Comparison of ENCODE assay signal across 21 cellular contexts in the genomic region with DNA sequence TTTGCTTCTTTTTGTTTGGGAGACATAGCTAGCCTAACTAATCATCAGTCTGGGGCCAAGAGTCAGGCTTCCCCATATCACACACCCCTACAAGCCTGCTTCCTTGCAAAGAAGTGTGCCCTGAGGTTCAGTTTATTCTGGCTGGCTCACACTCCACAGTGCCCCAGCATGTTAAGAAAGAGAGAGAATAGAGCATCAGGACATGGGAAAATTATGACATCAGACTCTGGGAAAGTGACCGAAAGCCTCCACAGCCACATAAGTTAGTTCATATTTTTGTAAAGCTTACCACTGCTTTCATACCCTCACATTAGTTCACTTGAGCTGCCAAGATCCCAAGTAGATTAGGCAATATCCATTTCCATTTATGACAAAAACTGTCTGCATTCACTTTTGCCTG.
DNase-seq lines count a peak whose midpoint lies in the region; ATAC-seq, FAIRE-seq and TF ChIP-seq lines count a peak whose summit lies in the region.
"Had no signal": no experiment of that assay in that cellular context is flagged by ENCODE, and none has a peak within 500 bp of the region (broad histone marks: within the 10 kb centered on the region; RNA-seq: fewer than 3 reads in every experiment).

No MANE protein-coding gene starts in this region.

- POLR2A ChIA-PET in endothelial cell of umbilical vein (lab: Charles Lee), result interaction anchor here (1.5 kb wide), 1 partner anchor 68 kb away, joined by 3 read pairs; no protein-coding TSS in a partner anchor

- no peak for ATAC-seq in GM19463 (IDR thresholded peaks at IDR 0.05; ENCODE audit: unreplicated experiment)
- ATAC-seq: natural killer cell treated with Interleukin-12 subunit alpha and Interleukin-12 subunit beta and Interleukin-15 and Interleukin-18, amount 100 ng/mL, for 72 hours; T-helper 17 cell had no signal

- peak; percentile 76 for DNase-seq in AG10803 (ENCODE audit: low read depth)
- peak; percentile 3 for DNase-seq in MG63
- DNase-seq in endothelial cell of umbilical vein (ENCODE audit: low read depth, low spot score), result peak; percentile 85
- DNase-seq in osteoblast (ENCODE audit: insufficient read length, low spot score, missing footprints), result no peak
- no peak for DNase-seq in activated CD4-positive, alpha-beta T cell treated with anti-CD3 and anti-CD28 coated beads for 1 hour
- DNase-seq in NCI-H510A (lab: John Stamatoyannopoulos, UW), result no peak
- no peak for DNase-seq in HAP-1 (ENCODE audit: low spot score in 2 of 2)
- DNase-seq: activated CD4-positive, CD25-positive, alpha-beta regulatory T cell; Calu3; dorsolateral prefrontal cortex; foreskin melanocyte; NCI-H1930; NCI-H524; SHP77; T-helper 17 cell had no signal

- dilution Hi-C loops in endothelial cell of umbilical vein (cut with MboI; ENCODE audit: extremely low pct_ligation_motif_present, low sequenced_read_pairs), result no loop called here

- CTCF ChIA-PET in endothelial cell of umbilical vein (lab: Charles Lee), result interaction anchor here (0.7 to 2.2 kb wide), 7 partner anchors 11 to 195 kb away, joined by 3 to 13 read pairs (median 3); no protein-coding TSS in a partner anchor

- intact Hi-C loops in endothelial cell of umbilical vein (cut with micrococcal nuclease), result loop anchor here (2.0 kb wide), 2 partner anchors 22 to 36 kb away; no protein-coding TSS in a partner anchor

- H4K20me1 ChIP-seq in endothelial cell of umbilical vein (replicated peaks; ENCODE audit: control insufficient read depth, extremely low read depth, insufficient read depth, low read length), result no peaks in the 10 kb centered on the region
- no peaks in the 10 kb centered on the region for H4K20me1 ChIP-seq in osteoblast (ENCODE audit: insufficient read depth, low read length)

- H3K27ac ChIP-seq in endothelial cell of umbilical vein (ENCODE audit: insufficient read depth, low read depth, low read length), result no peak overlapping the region
- no peak overlapping the region for H3K27ac ChIP-seq in osteoblast (ENCODE audit: low read depth, low read length)
- H3K27ac ChIP-seq: dorsolateral prefrontal cortex, prostate gland had no signal

- in situ Hi-C loops in HAP-1 (cut with MboI; ENCODE audit: low sequenced_read_pairs), result no loop called here

- no peaks in the 10 kb centered on the region for H3K36me3 ChIP-seq in MG63
- H3K36me3 ChIP-seq in endothelial cell of umbilical vein (ENCODE audit: control insufficient read depth in 2 of 2, extremely low read depth in 1 of 2, insufficient read depth in 2 of 2, low read length in 2 of 2), result no peaks in the 10 kb centered on the region
- no peaks in the 10 kb centered on the region for H3K36me3 ChIP-seq in osteoblast (ENCODE audit: insufficient read depth, low read length)
- no peaks in the 10 kb centered on the region for H3K36me3 ChIP-seq in HAP-1 (replicated peaks)
- H3K36me3 ChIP-seq: prostate gland had no signal

- no peak overlapping the region for H3K9ac ChIP-seq in endothelial cell of umbilical vein (replicated peaks; ENCODE audit: extremely low read depth, insufficient read depth, low read length)

- no peaks in the 10 kb centered on the region for H3K9me1 ChIP-seq in endothelial cell of umbilical vein (replicated peaks; ENCODE audit: control insufficient read depth, extremely low read depth, insufficient read depth, low read length)

- no TSS peak for BruUV-seq in endothelial cell of umbilical vein (replicated peaks; lab: Mats Ljungman, UMichigan)

- TF ChIP-seq CTCF in AG10803 (conservative IDR thresholded peaks at IDR 0.05; ENCODE audit: low read length) (no peak), endothelial cell of umbilical vein (IDR thresholded peaks at IDR 0.05; ENCODE audit: extremely low read depth in 1 of 2, insufficient read depth in 1 of 2, low read depth in 1 of 2, low read length in 2 of 2) (no peak), osteoblast (IDR thresholded peaks at IDR 0.05; ENCODE audit: extremely low read depth, low read depth, low read length) (no peak)

- H3K27me3 ChIP-seq in MG63, result no peaks in the 10 kb centered on the region; the same call in 1 of the 2 replicates
- H3K27me3 ChIP-seq in endothelial cell of umbilical vein (ENCODE audit: control insufficient read depth in 2 of 2, insufficient read depth in 2 of 2, low read length in 2 of 2), result no peaks in the 10 kb centered on the region
- H3K27me3 ChIP-seq in osteoblast (ENCODE audit: insufficient read depth, low read length), result no peaks in the 10 kb centered on the region
- H3K27me3 ChIP-seq in HAP-1 (ENCODE audit: low read depth), result 0 out of 2 replicates have a peak, but pooled peaks cover 3% of the 10 kb centered on the region

- H3K9me3 ChIP-seq in MG63 (no peaks in the 10 kb centered on the region), endothelial cell of umbilical vein (replicated peaks; ENCODE audit: control insufficient read depth, insufficient read depth, low read length) (no peaks in the 10 kb centered on the region), osteoblast (ENCODE audit: low read depth, low read length) (no peaks in the 10 kb centered on the region), HAP-1 (no peaks in the 10 kb centered on the region)
- H3K9me3 ChIP-seq: prostate gland had no signal

- no peaks in the 10 kb centered on the region for H3K79me2 ChIP-seq in endothelial cell of umbilical vein (ENCODE audit: control insufficient read depth, insufficient read depth, low read length)
- H3K79me2 ChIP-seq in osteoblast (ENCODE audit: insufficient read depth, low read length), result no peaks in the 10 kb centered on the region

- FAIRE-seq in endothelial cell of umbilical vein (lab: Jason Lieb, UNC), result peak; percentile 82
- FAIRE-seq: G401.6, urothelium cell line had no signal

- H3K4me2 ChIP-seq in endothelial cell of umbilical vein (ENCODE audit: insufficient read depth, low read length) (no peak overlapping the region), osteoblast (ENCODE audit: insufficient read depth, low read length) (peak overlapping the region; percentile 21)

- no peak overlapping the region for H3K4me3 ChIP-seq in AG10803 (ENCODE audit: low read length)
- no peak overlapping the region for H3K4me3 ChIP-seq in MG63
- H3K4me3 ChIP-seq in endothelial cell of umbilical vein (replicated peaks in 1 of 3; ENCODE audit: insufficient read depth in 1 of 3, low read depth in 1 of 3, low read length in 3 of 3), result no peak overlapping the region
- H3K4me3 ChIP-seq in osteoblast (ENCODE audit: insufficient read depth, low read length), result no peak overlapping the region
- no peak overlapping the region for H3K4me3 ChIP-seq in HAP-1
- H3K4me3 ChIP-seq: dorsolateral prefrontal cortex, lung, prostate gland had no signal

- H3K4me1 ChIP-seq in endothelial cell of umbilical vein (ENCODE audit: control insufficient read depth, extremely low read depth, insufficient read depth, low read length) (peaks cover 16% of the 10 kb centered on the region), osteoblast (ENCODE audit: insufficient read depth, low read length) (peaks cover 3% of the 10 kb centered on the region), HAP-1 (no peaks in the 10 kb centered on the region)
- H3K4me1 ChIP-seq: prostate gland had no signal

- H2AFZ ChIP-seq in endothelial cell of umbilical vein (ENCODE audit: low read depth, low read length), result no peak overlapping the region
- no peak overlapping the region for H2AFZ ChIP-seq in osteoblast (ENCODE audit: low read length)

- TF ChIP-seq POLR2A in endothelial cell of umbilical vein (IDR thresholded peaks at IDR 0.05; ENCODE audit: low read depth, low read length), result no peak

TF ChIP-seq in endothelial cell of umbilical vein, 7 proteins besides CTCF, POLR2A, EP300 and RAD21:
- TF ChIP-seq FOS (IDR thresholded peaks at IDR 0.05; ENCODE audit: borderline replicate concordance, insufficient read depth, low read length) (peak; percentile 10), MYC (IDR thresholded peaks at IDR 0.05; ENCODE audit: low read depth, low read length) (no peak), POLR2AphosphoS5 (IDR thresholded peaks at IDR 0.05; ENCODE audit: insufficient read depth, low read depth, low read length) (no peak), EZH2 (IDR thresholded peaks at IDR 0.05; ENCODE audit: borderline replicate concordance, low read depth, low read length, severe bottlenecking) (no peak), GATA2 (IDR thresholded peaks at IDR 0.05; ENCODE audit: insufficient read depth, insufficient read length, low read depth, low read length) (no peak), JUN (IDR thresholded peaks at IDR 0.05; ENCODE audit: borderline replicate concordance, insufficient read depth, insufficient read length, low read depth) (no peak)
- TF ChIP-seq, protein P1, sequence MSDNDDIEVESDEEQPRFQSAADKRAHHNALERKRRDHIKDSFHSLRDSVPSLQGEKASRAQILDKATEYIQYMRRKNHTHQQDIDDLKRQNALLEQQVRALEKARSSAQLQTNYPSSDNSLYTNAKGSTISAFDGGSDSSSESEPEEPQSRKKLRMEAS (IDR thresholded peaks at IDR 0.05; ENCODE audit: insufficient read depth, insufficient read length), result no peak

Comparison
In these comparisons a context has a peak if more than half of its experiments do, and no peak if none do; other contexts are left out.
1. DNase-seq: peak in AG10803 (single experiment), MG63 (single experiment) and endothelial cell of umbilical vein (single experiment); none in osteoblast (single experiment), activated CD4-positive, alpha-beta T cell treated with anti-CD3 and anti-CD28 coated beads for 1 hour (single experiment), NCI-H510A (single experiment) and HAP-1 (0 of 2).